Comparison of ENCODE assay signal across 13 cellular contexts in the genomic region with DNA sequence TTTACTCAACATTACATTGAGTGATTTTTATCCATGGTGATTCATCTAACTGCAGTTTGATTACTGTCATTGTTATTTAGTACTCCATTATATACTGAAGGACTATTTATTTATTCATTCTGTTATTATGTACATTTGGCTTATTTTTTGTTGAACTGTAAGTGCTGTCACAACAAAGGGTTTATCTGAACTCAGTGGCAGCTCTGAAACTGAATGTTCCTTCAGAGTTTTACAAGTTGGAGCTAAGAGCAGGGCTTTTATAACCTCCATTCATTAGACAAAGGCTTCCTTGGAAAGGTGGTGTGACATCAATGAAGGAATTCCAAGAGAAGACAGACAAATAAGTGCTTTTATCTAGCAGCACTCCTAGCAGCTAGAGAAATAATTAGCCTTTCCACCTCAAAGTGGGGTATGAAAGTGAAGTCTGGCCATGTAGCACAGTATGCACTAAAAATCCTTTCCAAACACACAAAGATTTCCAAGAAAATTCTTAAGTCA.
DNase-seq lines count a peak whose midpoint lies in the region; ATAC-seq and TF ChIP-seq lines count a peak whose summit lies in the region.
"Had no signal": no experiment of that assay in that cellular context is flagged by ENCODE, and none has a peak within 500 bp of the region (broad histone marks: within the 10 kb centered on the region; RNA-seq: fewer than 3 reads in every experiment).

No MANE protein-coding gene starts in this region.

- in situ Hi-C loops in IMR-90 (cut with MboI; ENCODE audit: low sequenced_read_pairs) = no loop called here

- H2BK20ac ChIP-seq in IMR-90 (ENCODE audit: low read depth, low read length) = no peak overlapping the region; the same call in 1 of the 2 replicates

- H3K4me1 ChIP-seq in GM23338 (ENCODE audit: insufficient read depth) (no peaks in the 10 kb centered on the region), IMR-90 (ENCODE audit: control insufficient read depth, insufficient read depth, low read length) (no peaks in the 10 kb centered on the region; the same call in 1 of the 2 replicates), neural progenitor cell (peaks cover 18% of the 10 kb centered on the region), tibial artery (no peaks in the 10 kb centered on the region)
- H3K4me1 ChIP-seq: Caco-2 had no signal

- no peak overlapping the region for H2BK5ac ChIP-seq in IMR-90 (ENCODE audit: low read depth, low read length, poor library complexity, severe bottlenecking)

- H3K4ac ChIP-seq in IMR-90 (ENCODE audit: low read depth, low read length) = no peak overlapping the region

- H3K4me2 ChIP-seq in GM23338 = no peak overlapping the region
- H3K4me2 ChIP-seq in IMR-90 (ENCODE audit: low read depth, low read length) = no peak overlapping the region
- H3K4me2 ChIP-seq in neural progenitor cell = peak overlapping the region; percentile 6

- H4K5ac ChIP-seq in IMR-90 (ENCODE audit: low read depth, low read length) = no peak overlapping the region

- H3K9me1 ChIP-seq in IMR-90 (ENCODE audit: insufficient read depth, low read length) = no peaks in the 10 kb centered on the region

- TF ChIP-seq CTCF in GM23338 (conservative IDR thresholded peaks at IDR 0.05; ENCODE audit: low read depth in 2 of 2) (no peak), IMR-90 (conservative IDR thresholded peaks at IDR 0.05; ENCODE audit: low read depth, low read length) (no peak), neural progenitor cell (IDR thresholded peaks at IDR 0.05) (no peak), tibial artery (IDR thresholded peaks at IDR 0.05) (no peak)

- H3K4me3 Mint-ChIP-seq in GM23338 = no peak overlapping the region
- no peak overlapping the region for H3K4me3 Mint-ChIP-seq in neural progenitor cell
- no peak overlapping the region for H3K4me3 Mint-ChIP-seq in stimulated activated effector memory CD8-positive, alpha-beta T cell treated with anti-CD3 and anti-CD28 coated beads, Interleukin-12 subunit alpha, Interleukin-12 subunit beta, amount 100 ng/mL, for 72 hours
- H3K4me3 Mint-ChIP-seq: CD4-positive, alpha-beta memory T cell; H9 had no signal

- H3K9me2 ChIP-seq in GM23338 (ENCODE audit: insufficient read depth) = no peaks in the 10 kb centered on the region

- no peaks in the 10 kb centered on the region for H3F3A ChIP-seq in GM23338 (replicated peaks; ENCODE audit: low read depth)
- peaks cover 4% of the 10 kb centered on the region for H3F3A ChIP-seq in neural progenitor cell (ENCODE audit: low read depth)

- no peaks in the 10 kb centered on the region for H3K79me1 ChIP-seq in IMR-90 (ENCODE audit: low read depth in 1 of 2, low read length in 2 of 2)

- no peak overlapping the region for H2BK15ac ChIP-seq in IMR-90 (ENCODE audit: low read depth, low read length)

- TF ChIP-seq RAD21 in IMR-90 (IDR thresholded peaks at IDR 0.05; ENCODE audit: low read length) = no peak

- H2BK120ac ChIP-seq in IMR-90 (ENCODE audit: low read depth, low read length) = no peak overlapping the region

- H3K9ac ChIP-seq in IMR-90 (ENCODE audit: low read depth, low read length) = no peak overlapping the region
- no peak overlapping the region for H3K9ac ChIP-seq in neural progenitor cell
- H3K9ac ChIP-seq: GM23248 had no signal

- H3K27ac Mint-ChIP-seq in GM23338 = no peak overlapping the region
- no peak overlapping the region for H3K27ac Mint-ChIP-seq in neural progenitor cell
- no peak overlapping the region for H3K27ac Mint-ChIP-seq in stimulated activated effector memory CD8-positive, alpha-beta T cell treated with anti-CD3 and anti-CD28 coated beads, Interleukin-12 subunit alpha, Interleukin-12 subunit beta, amount 100 ng/mL, for 72 hours
- H3K27ac Mint-ChIP-seq: CD4-positive, alpha-beta memory T cell; H9 had no signal

- H3K27me3 ChIP-seq in GM23338 (ENCODE audit: insufficient read depth) = no peaks in the 10 kb centered on the region
- no peaks in the 10 kb centered on the region for H3K27me3 ChIP-seq in IMR-90 (ENCODE audit: control insufficient read depth, insufficient read depth, low read length)
- H3K27me3 ChIP-seq in neural progenitor cell = no peaks in the 10 kb centered on the region
- no peaks in the 10 kb centered on the region for H3K27me3 ChIP-seq in tibial artery

- H3K79me2 ChIP-seq in GM23338 (replicated peaks; ENCODE audit: insufficient read depth) (no peaks in the 10 kb centered on the region), neural progenitor cell (ENCODE audit: low read depth) (no peaks in the 10 kb centered on the region)

- no peaks in the 10 kb centered on the region for H4K20me1 ChIP-seq in GM23338 (replicated peaks; ENCODE audit: insufficient read depth)
- H4K20me1 ChIP-seq in IMR-90 (ENCODE audit: insufficient read depth, low read length) = no peaks in the 10 kb centered on the region
- no peaks in the 10 kb centered on the region for H4K20me1 ChIP-seq in neural progenitor cell (ENCODE audit: low read depth)

- H3K9me3 ChIP-seq in IMR-90 (ENCODE audit: control insufficient read depth, insufficient read depth, low read length) = no peaks in the 10 kb centered on the region
- H3K9me3 ChIP-seq in neural progenitor cell (ENCODE audit: low read depth) = no peaks in the 10 kb centered on the region
- H3K9me3 ChIP-seq in tibial artery = no peaks in the 10 kb centered on the region
- H3K9me3 ChIP-seq: Caco-2 had no signal

- no peak overlapping the region for H2AK9ac ChIP-seq in IMR-90 (replicated peaks; ENCODE audit: low read depth, low read length, poor library complexity)

- dilution Hi-C loops in IMR-90 (cut with HindIII; ENCODE audit: low sequenced_read_pairs, unreplicated experiment) = no loop called here

- H4K8ac ChIP-seq in IMR-90 (ENCODE audit: low read depth in 2 of 2, low read length in 2 of 2) = no peak overlapping the region

- no peak for DNase-seq in GM23338 (ENCODE audit: low spot score)
- no peak for DNase-seq in IMR-90
- no peak for DNase-seq in neural progenitor cell (ENCODE audit: low spot score)
- no peak for DNase-seq in stimulated activated effector memory CD8-positive, alpha-beta T cell treated with anti-CD3 and anti-CD28 coated beads, Interleukin-12 subunit alpha, Interleukin-12 subunit beta, amount 100 ng/mL, for 72 hours (ENCODE audit: low spot score in 2 of 2)
- no peak for DNase-seq in tibial artery
- DNase-seq in GM19238 (ENCODE audit: insufficient read length, low spot score) = no peak
- DNase-seq: C1 segment of cervical spinal cord; Caco-2; CD4-positive, alpha-beta memory T cell; DMS153; DND-41; GM23248; H9 had no signal

- intact Hi-C loops in IMR-90 (cut with micrococcal nuclease) (no loop called here), tibial artery (cut with DNase I; ENCODE audit: low total_unique reads) (no loop called here)

- H3K4me1 Mint-ChIP-seq in GM23338 (no peaks in the 10 kb centered on the region), neural progenitor cell (no peaks in the 10 kb centered on the region)
- no peaks in the 10 kb centered on the region for H3K4me1 Mint-ChIP-seq in stimulated activated effector memory CD8-positive, alpha-beta T cell treated with anti-CD3 and anti-CD28 coated beads, Interleukin-12 subunit alpha, Interleukin-12 subunit beta, amount 100 ng/mL, for 72 hours
- H3K4me1 Mint-ChIP-seq: CD4-positive, alpha-beta memory T cell had no signal

- H3K9me3 Mint-ChIP-seq in GM23338 = peaks cover 2% of the 10 kb centered on the region; the same call in 1 of the 3 replicates
- peaks cover 3% of the 10 kb centered on the region for H3K9me3 Mint-ChIP-seq in neural progenitor cell
- no peaks in the 10 kb centered on the region for H3K9me3 Mint-ChIP-seq in stimulated activated effector memory CD8-positive, alpha-beta T cell treated with anti-CD3 and anti-CD28 coated beads, Interleukin-12 subunit alpha, Interleukin-12 subunit beta, amount 100 ng/mL, for 72 hours

- no peak overlapping the region for H3K14ac ChIP-seq in IMR-90 (replicated peaks; ENCODE audit: low read depth, low read length)

- no peaks in the 10 kb centered on the region for H3K36me3 Mint-ChIP-seq in GM23338 (ENCODE audit: low read depth)
- no peaks in the 10 kb centered on the region for H3K36me3 Mint-ChIP-seq in neural progenitor cell
- H3K36me3 Mint-ChIP-seq in stimulated activated effector memory CD8-positive, alpha-beta T cell treated with anti-CD3 and anti-CD28 coated beads, Interleukin-12 subunit alpha, Interleukin-12 subunit beta, amount 100 ng/mL, for 72 hours = no peaks in the 10 kb centered on the region
- H3K36me3 Mint-ChIP-seq: CD4-positive, alpha-beta memory T cell had no signal

- POLR2A ChIA-PET in IMR-90 (lab: Charles Lee; ENCODE audit: unreplicated experiment) = no interaction called here

- ATAC-seq in GM23338 = no peak
- ATAC-seq in IMR-90 (ENCODE audit: low read depth) = no peak
- no peak for ATAC-seq in stimulated activated effector memory CD8-positive, alpha-beta T cell treated with anti-CD3 and anti-CD28 coated beads, Interleukin-12 subunit alpha, Interleukin-12 subunit beta, amount 100 ng/mL, for 72 hours

- peak overlapping the region; percentile 24; the same call in 1 of the 2 replicates for H3K56ac ChIP-seq in IMR-90 (ENCODE audit: extremely low read depth, insufficient read depth, low read length)

- no peak overlapping the region for H4K91ac ChIP-seq in IMR-90 (ENCODE audit: insufficient read depth, low read depth, low read length)

- H3K18ac ChIP-seq in IMR-90 (ENCODE audit: low read depth, low read length) = no peak overlapping the region

- no TSS peak for BruUV-seq in IMR-90 (replicated peaks; lab: Mats Ljungman, UMichigan)

- no peak overlapping the region for H3K23ac ChIP-seq in IMR-90 (ENCODE audit: low read depth, low read length)

- no peak overlapping the region for H3K27ac ChIP-seq in GM23338 (ENCODE audit: low read depth)
- no peak overlapping the region for H3K27ac ChIP-seq in IMR-90 (ENCODE audit: insufficient read depth, low read length)
- H3K27ac ChIP-seq in neural progenitor cell = no peak overlapping the region
- no peak overlapping the region for H3K27ac ChIP-seq in tibial artery
- H3K27ac ChIP-seq: GM23248 had no signal

- CTCF ChIA-PET in IMR-90 (lab: Yijun Ruan, JAX) = no interaction called here

- H2AK5ac ChIP-seq in IMR-90 (ENCODE audit: low read depth, low read length) = no peak overlapping the region

- H3K4me3 ChIP-seq in GM23338 (no peak overlapping the region), IMR-90 (ENCODE audit: insufficient read depth, low read depth, low read length) (no peak overlapping the region), neural progenitor cell (no peak overlapping the region), tibial artery (no peak overlapping the region)
- H3K4me3 ChIP-seq: GM23248 had no signal

- H3K36me3 ChIP-seq in GM23338 (ENCODE audit: insufficient read depth) (no peaks in the 10 kb centered on the region), IMR-90 (ENCODE audit: control insufficient read depth, insufficient read depth, low read length) (no peaks in the 10 kb centered on the region), neural progenitor cell (no peaks in the 10 kb centered on the region), tibial artery (no peaks in the 10 kb centered on the region)

- H2AFZ ChIP-seq in GM23338 (0 out of 2 replicates have a peak overlapping the region, but pooled peaks have one; percentile 40), IMR-90 (replicated peaks; ENCODE audit: low read length, poor library complexity) (no peak overlapping the region), neural progenitor cell (replicated peaks) (no peak overlapping the region)
- H2AFZ ChIP-seq: GM23248 had no signal

- H3K27me3 Mint-ChIP-seq in GM23338 (ENCODE audit: insufficient read depth, low read depth, poor library complexity) = no peaks in the 10 kb centered on the region
- no peaks in the 10 kb centered on the region for H3K27me3 Mint-ChIP-seq in neural progenitor cell (ENCODE audit: insufficient read depth, low read depth)

- TF ChIP-seq POLR2A in IMR-90 (IDR thresholded peaks at IDR 0.05; ENCODE audit: low read depth, low read length) = no peak
